8 cellular contexts compared by ENCODE assay signal in genomic region chr12:58919271-58920101, GRCh38. TPM values are rescaled to one million over a fixed set of nuclear protein-coding genes. Genes with fewer than 3 reads are reported as not detected.
DNase-seq lines count a peak whose midpoint lies in the region; ATAC-seq and TF ChIP-seq lines count a peak whose summit lies in the region.

No MANE protein-coding gene starts in this region.

- ATAC-seq in HG02870 (IDR thresholded peaks at IDR 0.05; ENCODE audit: unreplicated experiment), result peak; percentile 38
- peak; percentile 33; the same call in 2 of the 3 replicates for ATAC-seq in RWPE2 (ENCODE audit: low read depth)

- H3K9me3 ChIP-seq in RWPE2 (ENCODE audit: severe bottlenecking) (no peaks in the 10 kb centered on the region), neuron (ENCODE audit: low read length) (no peaks in the 10 kb centered on the region)

- H3K36me3 ChIP-seq in RWPE2 (ENCODE audit: low read depth) (no peaks in the 10 kb centered on the region), neuron (ENCODE audit: insufficient read depth, low read length) (no peaks in the 10 kb centered on the region)

- H3K4me1 ChIP-seq in RWPE2 (ENCODE audit: insufficient read depth, poor library complexity, severe bottlenecking) (peaks cover 36% of the 10 kb centered on the region), neuron (ENCODE audit: insufficient read depth, low read length) (peaks cover 25% of the 10 kb centered on the region)

- H2AFZ ChIP-seq in neuron (ENCODE audit: low read depth, low read length), result peak overlapping the region; percentile 92

- H3K4me3 ChIP-seq in RWPE2 (ENCODE audit: severe bottlenecking) (peak overlapping the region; percentile 51), fibroblast of villous mesenchyme (ENCODE audit: low read depth, low read length) (peak overlapping the region; percentile 95), neuron (ENCODE audit: low read length) (peak overlapping the region; percentile 68)

- H3K27me3 ChIP-seq in RWPE2 (ENCODE audit: insufficient read depth, poor library complexity, severe bottlenecking) (no peaks in the 10 kb centered on the region), neuron (ENCODE audit: insufficient read depth, low read length) (no peaks in the 10 kb centered on the region)

- no peak for TF ChIP-seq CTCF in GM10266 (IDR thresholded peaks at IDR 0.05; ENCODE audit: control insufficient read depth, insufficient read depth, low read depth, missing control alignments)
- TF ChIP-seq CTCF in RWPE2 (IDR thresholded peaks at IDR 0.05; ENCODE audit: poor library complexity, severe bottlenecking), result no peak
- TF ChIP-seq CTCF in fibroblast of villous mesenchyme (IDR thresholded peaks at IDR 0.05; ENCODE audit: insufficient read depth, low read depth, low read length), result no peak

- DNase-seq in GM10266 (ENCODE audit: extremely low spot score), result peak; percentile 61
- no peak for DNase-seq in RWPE2 (ENCODE audit: low spot score)
- DNase-seq in fibroblast of villous mesenchyme (ENCODE audit: low read depth), result peak; percentile 67
- no peak for DNase-seq in stimulated activated CD4-positive, alpha-beta T cell treated with anti-CD3 and anti-CD28 coated beads, Interleukin-1b, Interleukin-23, amount 100 ng/mL, for 48 hours
- DNase-seq in activated CD8-positive, alpha-beta memory T cell treated with anti-CD3 and anti-CD28 coated beads, Interleukin-2, amount 50 U/mL, for 4 hours, result no peak
- DNase-seq in DMS79 (lab: John Stamatoyannopoulos, UW), result no peak

- H3K27ac ChIP-seq in RWPE2 (ENCODE audit: poor library complexity, severe bottlenecking), result peak overlapping the region; percentile 81

RNA-seq across cellular contexts. Expression of gene LRIG3, which starts 0.8 kb away (rescaled TPM):
- 66.0 and 97.2 TPM in 2 replicates for total RNA-seq in fibroblast of villous mesenchyme

Comparison
In these comparisons a context has a peak if more than half of its experiments do, and no peak if none do; other contexts are left out.
1. DNase-seq: peak in GM10266 (single experiment) and fibroblast of villous mesenchyme (single experiment); none in RWPE2 (single experiment), stimulated activated CD4-positive, alpha-beta T cell treated with anti-CD3 and anti-CD28 coated beads, Interleukin-1b, Interleukin-23, amount 100 ng/mL, for 48 hours (single experiment), activated CD8-positive, alpha-beta memory T cell treated with anti-CD3 and anti-CD28 coated beads, Interleukin-2, amount 50 U/mL, for 4 hours (single experiment) and DMS79 (single experiment).
2. Peak in every context shown above with its lines, with median percentiles within 50 percentile points of each other: H3K4me3 ChIP-seq.